In genomic region chr7:18508441-18509427, GRCh38 we compare ENCODE assay signal across 9 cellular contexts. TPM values are rescaled to one million over a fixed set of nuclear protein-coding genes. Genes with fewer than 3 reads are reported as not detected.
A peak's percentile ranks its signal among the peaks of the same experiment; 100 is the strongest.
DNase-seq lines count a peak whose midpoint lies in the region; ATAC-seq and TF ChIP-seq lines count a peak whose summit lies in the region.
"Had no signal": no experiment of that assay in that cellular context is flagged by ENCODE, and none has a peak within 500 bp of the region (broad histone marks: within the 10 kb centered on the region; RNA-seq: fewer than 3 reads in every experiment).

No MANE protein-coding gene starts in this region.

- CTCF ChIA-PET in A673 (lab: Charles Lee) (interaction anchor here (0.6 kb wide), 2 partner anchors 28 to 607 kb away, joined by 3 to 21 read pairs; no protein-coding TSS in a partner anchor), PC-9 (lab: Charles Lee) (interaction anchor here (2.1 kb wide), 1 partner anchor 62 kb away, joined by 13 read pairs; no protein-coding TSS in a partner anchor)

- TF ChIP-seq CTCF in A673 (conservative IDR thresholded peaks at IDR 0.05; ENCODE audit: low read depth, low read length) (no peak), PC-9 (conservative IDR thresholded peaks at IDR 0.05) (no peak; the same call in 1 of the 2 replicates), fibroblast of pulmonary artery (IDR thresholded peaks at IDR 0.05; ENCODE audit: low read length, missing control alignments) (no peak)

- H3K36me3 ChIP-seq in A673 (ENCODE audit: insufficient read depth, low read length, poor library complexity, severe bottlenecking) (no peaks in the 10 kb centered on the region), PC-9 (ENCODE audit: low read depth) (no peaks in the 10 kb centered on the region)

- peak overlapping the region; percentile 81 for H3K4me2 ChIP-seq in PC-9

- peak; percentile 52 for ATAC-seq in GM18520 (IDR thresholded peaks at IDR 0.05; ENCODE audit: unreplicated experiment)
- ATAC-seq in HG02970 (IDR thresholded peaks at IDR 0.05; ENCODE audit: low FRiP score, unreplicated experiment), result peak; percentile 70

- peak overlapping the region; percentile 65 for H3K27ac ChIP-seq in A673 (ENCODE audit: low read depth, low read length, poor library complexity, severe bottlenecking)
- H3K27ac ChIP-seq in PC-9, result peak overlapping the region; percentile 98
- H3K27ac ChIP-seq: HL-60 had no signal

- H3K9me2 ChIP-seq in PC-9 (ENCODE audit: insufficient read depth), result 0 out of 2 replicates have a peak, but pooled peaks cover 3% of the 10 kb centered on the region

- H4K20me1 ChIP-seq in PC-9 (ENCODE audit: insufficient read depth), result no peaks in the 10 kb centered on the region

- peaks cover 25% of the 10 kb centered on the region for H3F3A ChIP-seq in PC-9 (ENCODE audit: insufficient read depth, low read depth)

- peak overlapping the region; percentile 71 for H2AFZ ChIP-seq in PC-9

- peak; percentile 88 for DNase-seq in A673 (ENCODE audit: low spot score)
- peak; percentile 59 to 99 for DNase-seq in PC-9
- peak; percentile 94 for DNase-seq in fibroblast of pulmonary artery (ENCODE audit: low read depth)
- peak; percentile 85 for DNase-seq in skeletal muscle cell (ENCODE audit: low read depth)
- no peak for DNase-seq in hippocampal formation (lab: John Stamatoyannopoulos, UW)
- DNase-seq in activated T-cell treated with anti-CD3 and anti-CD28 coated beads for 4 hours, result no peak

- intact Hi-C loops in A673 (cut with micrococcal nuclease; ENCODE audit: unreplicated experiment) (no loop called here), PC-9 (cut with micrococcal nuclease; ENCODE audit: unreplicated experiment) (loop anchor here (1.0 kb wide), 2 partner anchors 13 to 152 kb away; partner anchors contain the start of gene HDAC9)

- H3K4me3 ChIP-seq in A673 (ENCODE audit: low read depth, low read length, poor library complexity, severe bottlenecking) (peak overlapping the region; percentile 29), PC-9 (peak overlapping the region; percentile 59), fibroblast of pulmonary artery (replicated peaks; ENCODE audit: low read depth, low read length) (peak overlapping the region; percentile 10), skeletal muscle cell (ENCODE audit: low read depth, low read length) (peak overlapping the region; percentile 38)

- no peaks in the 10 kb centered on the region for H3K9me3 ChIP-seq in A673 (ENCODE audit: low read depth, low read length, poor library complexity, severe bottlenecking)
- H3K9me3 ChIP-seq in PC-9 (ENCODE audit: insufficient read depth, low read depth), result 0 out of 2 replicates have a peak, but pooled peaks cover 5% of the 10 kb centered on the region

- no peaks in the 10 kb centered on the region for H3K27me3 ChIP-seq in A673 (replicated peaks; ENCODE audit: insufficient read depth, low read depth, low read length, poor library complexity)
- H3K27me3 ChIP-seq in PC-9 (ENCODE audit: insufficient read depth, low read depth), result no peaks in the 10 kb centered on the region

- peaks cover 48% of the 10 kb centered on the region for H3K4me1 ChIP-seq in A673 (ENCODE audit: insufficient read depth, low read length, poor library complexity, severe bottlenecking)
- peaks cover 37% of the 10 kb centered on the region for H3K4me1 ChIP-seq in PC-9 (replicated peaks; ENCODE audit: insufficient read depth)

- peaks cover 18% of the 10 kb centered on the region for H3K79me2 ChIP-seq in PC-9 (ENCODE audit: low read depth)

- BruUV-seq in A673 (replicated peaks; lab: Mats Ljungman, UMichigan) (TSS peak; percentile 75), PC-9 (replicated peaks; lab: Mats Ljungman, UMichigan) (TSS peak; percentile 93)

- POLR2A ChIA-PET in A673 (lab: Charles Lee; ENCODE audit: low non-redundant PET) (interaction anchor here (0.5 kb wide), 1 partner anchor 25 kb away, joined by 3 read pairs; no protein-coding TSS in a partner anchor), PC-9 (lab: Charles Lee; ENCODE audit: unreplicated experiment) (interaction anchor here (0.6 to 1.0 kb wide), 16 partner anchors 12 to 1833 kb away, joined by 3 to 15 read pairs (median 5); partner anchors contain the start of genes HDAC9 and MACC1)

RNA-seq across cellular contexts. Expression of gene HDAC9, which starts 13.2 kb away (rescaled TPM):
- 28.3 and 31.9 TPM in 2 replicates for total RNA-seq in A673 (2021)
- 14.7 TPM in 2 replicates for total RNA-seq in PC-9 (2021)

Comparison
In these comparisons a context has a peak if more than half of its experiments do, and no peak if none do; other contexts are left out.
1. DNase-seq: peak in A673 (single experiment), PC-9 (2 of 2), fibroblast of pulmonary artery (single experiment) and skeletal muscle cell (single experiment); none in hippocampal formation (0 of 2) and activated T-cell treated with anti-CD3 and anti-CD28 coated beads for 4 hours (single experiment).
2. Peak in every context shown above with its lines, with median percentiles within 50 percentile points of each other: H3K4me3 ChIP-seq.